In the genomic region with DNA sequence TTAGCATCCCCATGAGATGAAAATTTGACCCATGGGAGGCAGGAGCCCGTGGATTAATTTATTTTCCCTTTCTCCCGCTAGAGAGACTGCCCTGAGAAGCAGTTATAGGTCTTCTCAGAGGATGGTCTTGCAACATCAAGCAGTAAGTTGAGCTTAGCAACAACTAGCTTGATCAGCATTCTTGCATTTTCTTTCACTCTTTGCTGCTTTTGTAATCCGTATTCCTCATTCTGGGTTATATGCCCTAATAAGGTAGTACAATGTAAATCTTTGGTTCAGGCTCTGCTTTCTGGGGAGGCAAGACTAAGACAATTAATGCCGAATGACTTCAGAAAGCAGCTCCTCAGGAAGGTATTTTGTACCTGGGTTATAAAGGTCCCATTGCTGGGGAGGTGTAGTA, we compare ENCODE assay signal across 1 cellular context.
TF ChIP-seq lines count a peak whose summit lies in the region.

No MANE protein-coding gene starts in this region.

TF ChIP-seq in GM23338, 12 proteins besides CTCF, POLR2A, EP300 and RAD21 (continued from another document):
- TF ChIP-seq, protein P1, sequence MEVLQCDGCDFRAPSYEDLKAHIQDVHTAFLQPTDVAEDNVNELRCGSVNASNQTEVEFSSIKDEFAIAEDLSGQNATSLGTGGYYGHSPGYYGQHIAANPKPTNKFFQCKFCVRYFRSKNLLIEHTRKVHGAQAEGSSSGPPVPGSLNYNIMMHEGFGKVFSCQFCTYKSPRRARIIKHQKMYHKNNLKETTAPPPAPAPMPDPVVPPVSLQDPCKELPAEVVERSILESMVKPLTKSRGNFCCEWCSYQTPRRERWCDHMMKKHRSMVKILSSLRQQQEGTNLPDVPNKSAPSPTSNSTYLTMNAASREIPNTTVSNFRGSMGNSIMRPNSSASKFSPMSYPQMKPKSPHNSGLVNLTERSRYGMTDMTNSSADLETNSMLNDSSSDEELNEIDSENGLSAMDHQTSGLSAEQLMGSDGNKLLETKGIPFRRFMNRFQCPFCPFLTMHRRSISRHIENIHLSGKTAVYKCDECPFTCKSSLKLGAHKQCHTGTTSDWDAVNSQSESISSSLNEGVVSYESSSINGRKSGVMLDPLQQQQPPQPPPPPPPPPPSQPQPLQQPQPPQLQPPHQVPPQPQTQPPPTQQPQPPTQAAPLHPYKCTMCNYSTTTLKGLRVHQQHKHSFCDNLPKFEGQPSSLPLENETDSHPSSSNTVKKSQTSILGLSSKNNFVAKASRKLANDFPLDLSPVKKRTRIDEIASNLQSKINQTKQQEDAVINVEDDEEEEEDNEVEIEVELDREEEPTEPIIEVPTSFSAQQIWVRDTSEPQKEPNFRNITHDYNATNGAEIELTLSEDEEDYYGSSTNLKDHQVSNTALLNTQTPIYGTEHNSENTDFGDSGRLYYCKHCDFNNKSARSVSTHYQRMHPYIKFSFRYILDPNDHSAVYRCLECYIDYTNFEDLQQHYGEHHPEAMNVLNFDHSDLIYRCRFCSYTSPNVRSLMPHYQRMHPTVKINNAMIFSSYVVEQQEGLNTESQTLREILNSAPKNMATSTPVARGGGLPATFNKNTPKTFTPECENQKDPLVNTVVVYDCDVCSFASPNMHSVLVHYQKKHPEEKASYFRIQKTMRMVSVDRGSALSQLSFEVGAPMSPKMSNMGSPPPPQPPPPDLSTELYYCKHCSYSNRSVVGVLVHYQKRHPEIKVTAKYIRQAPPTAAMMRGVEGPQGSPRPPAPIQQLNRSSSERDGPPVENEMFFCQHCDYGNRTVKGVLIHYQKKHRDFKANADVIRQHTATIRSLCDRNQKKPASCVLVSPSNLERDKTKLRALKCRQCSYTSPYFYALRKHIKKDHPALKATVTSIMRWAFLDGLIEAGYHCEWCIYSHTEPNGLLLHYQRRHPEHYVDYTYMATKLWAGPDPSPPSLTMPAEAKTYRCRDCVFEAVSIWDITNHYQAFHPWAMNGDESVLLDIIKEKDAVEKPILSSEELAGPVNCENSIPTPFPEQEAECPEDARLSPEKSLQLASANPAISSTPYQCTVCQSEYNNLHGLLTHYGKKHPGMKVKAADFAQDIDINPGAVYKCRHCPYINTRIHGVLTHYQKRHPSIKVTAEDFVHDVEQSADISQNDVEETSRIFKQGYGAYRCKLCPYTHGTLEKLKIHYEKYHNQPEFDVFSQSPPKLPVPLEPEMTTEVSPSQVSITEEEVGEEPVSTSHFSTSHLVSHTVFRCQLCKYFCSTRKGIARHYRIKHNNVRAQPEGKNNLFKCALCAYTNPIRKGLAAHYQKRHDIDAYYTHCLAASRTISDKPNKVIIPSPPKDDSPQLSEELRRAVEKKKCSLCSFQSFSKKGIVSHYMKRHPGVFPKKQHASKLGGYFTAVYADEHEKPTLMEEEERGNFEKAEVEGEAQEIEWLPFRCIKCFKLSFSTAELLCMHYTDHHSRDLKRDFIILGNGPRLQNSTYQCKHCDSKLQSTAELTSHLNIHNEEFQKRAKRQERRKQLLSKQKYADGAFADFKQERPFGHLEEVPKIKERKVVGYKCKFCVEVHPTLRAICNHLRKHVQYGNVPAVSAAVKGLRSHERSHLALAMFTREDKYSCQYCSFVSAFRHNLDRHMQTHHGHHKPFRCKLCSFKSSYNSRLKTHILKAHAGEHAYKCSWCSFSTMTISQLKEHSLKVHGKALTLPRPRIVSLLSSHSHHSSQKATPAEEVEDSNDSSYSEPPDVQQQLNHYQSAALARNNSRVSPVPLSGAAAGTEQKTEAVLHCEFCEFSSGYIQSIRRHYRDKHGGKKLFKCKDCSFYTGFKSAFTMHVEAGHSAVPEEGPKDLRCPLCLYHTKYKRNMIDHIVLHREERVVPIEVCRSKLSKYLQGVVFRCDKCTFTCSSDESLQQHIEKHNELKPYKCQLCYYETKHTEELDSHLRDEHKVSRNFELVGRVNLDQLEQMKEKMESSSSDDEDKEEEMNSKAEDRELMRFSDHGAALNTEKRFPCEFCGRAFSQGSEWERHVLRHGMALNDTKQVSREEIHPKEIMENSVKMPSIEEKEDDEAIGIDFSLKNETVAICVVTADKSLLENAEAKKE (CRISPR knock-in tag; IDR thresholded peaks at IDR 0.05), result peak; percentile 82
- TF ChIP-seq CREB1 (CRISPR knock-in tag; IDR thresholded peaks at IDR 0.05; ENCODE audit: low read depth), result no peak
TF ChIP-seq in GM23338: peak in this region for 1.
